Comparison of ENCODE assay signal across 8 cellular contexts in genomic region chr7:4883352-4884144, GRCh38. TPM values are rescaled to one million over a fixed set of nuclear protein-coding genes. Genes with fewer than 3 reads are reported as not detected.
DNase-seq lines count a peak whose midpoint lies in the region; ATAC-seq and TF ChIP-seq lines count a peak whose summit lies in the region.

A gene with protein sequence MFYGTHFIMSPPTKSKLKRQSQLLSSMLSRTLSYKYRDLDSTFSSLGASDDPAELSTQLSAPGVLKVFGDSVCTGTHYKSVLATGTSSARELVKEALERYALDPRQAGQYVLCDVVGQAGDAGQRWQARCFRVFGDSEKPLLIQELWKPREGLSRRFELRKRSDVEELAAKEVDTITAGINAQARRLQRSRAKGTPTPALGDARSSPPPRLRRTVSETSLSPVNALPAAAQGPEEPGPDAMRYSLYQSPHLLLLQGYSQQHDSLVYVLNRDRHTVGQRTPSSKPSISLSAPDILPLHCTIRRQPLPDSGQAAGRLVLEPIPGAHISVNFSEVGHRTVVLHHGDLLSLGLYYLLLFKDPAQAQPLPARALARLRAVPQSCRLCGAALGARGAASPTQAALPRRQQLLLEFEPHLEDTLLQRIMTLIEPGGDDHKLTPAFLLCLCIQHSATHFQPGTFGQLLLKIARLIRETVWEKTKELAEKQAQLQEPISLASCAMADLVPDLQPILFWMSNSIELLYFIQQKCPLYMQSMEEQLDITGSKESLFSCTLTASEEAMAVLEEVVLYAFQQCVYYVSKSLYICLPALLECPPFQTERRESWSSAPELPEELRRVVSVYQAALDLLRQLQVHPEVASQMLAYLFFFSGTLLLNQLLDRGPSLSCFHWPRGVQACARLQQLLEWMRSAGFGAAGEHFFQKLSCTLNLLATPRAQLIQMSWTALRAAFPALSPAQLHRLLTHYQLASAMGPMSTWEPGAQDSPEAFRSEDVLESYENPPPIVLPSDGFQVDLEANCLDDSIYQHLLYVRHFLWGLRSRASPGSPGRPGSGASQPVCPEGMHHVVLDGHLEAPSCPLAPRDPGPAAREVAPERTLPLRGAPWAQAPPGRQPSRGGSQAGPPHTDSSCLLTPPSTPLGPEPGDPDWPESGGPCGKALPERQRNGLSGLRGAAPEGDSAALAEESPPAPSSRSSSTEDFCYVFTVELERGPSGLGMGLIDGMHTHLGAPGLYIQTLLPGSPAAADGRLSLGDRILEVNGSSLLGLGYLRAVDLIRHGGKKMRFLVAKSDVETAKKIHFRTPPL (minus strand): TSS chr7:4883716. CDS start chr7:4878139, 5,577 bp downstream.

- DNase-seq in GM06990 (ENCODE audit: extremely low read depth, insufficient read length) (peak; percentile 80), NCI-H2227 (lab: John Stamatoyannopoulos, UW; ENCODE audit: unreplicated experiment) (peak; percentile 93), choroid plexus epithelial cell (ENCODE audit: low read depth) (peak; percentile 91), HPDE6-E6E7 (ENCODE audit: extremely low spot score) (no peak)
- peak; percentile 95 for DNase-seq in activated CD4-positive, alpha-beta T cell treated with anti-CD3 and anti-CD28 coated beads, Interleukin-2, amount 10 ng/mL, durations not matched to agents 24 days and 14 days
- peak; percentile 69 to 90 (median 80) for DNase-seq in stimulated activated CD4-positive, alpha-beta T cell treated with anti-CD3 and anti-CD28 coated beads, Interleukin-1b, Interleukin-23, amount 100 ng/mL, for 24 hours (ENCODE audit: low read depth in 4 of 4, low spot score in 1 of 4)

- H3K27me3 Mint-ChIP-seq in activated CD4-positive, alpha-beta T cell treated with anti-CD3 and anti-CD28 coated beads, Interleukin-2, amount 10 ng/mL, durations not matched to agents 24 days and 14 days, result peaks cover 25% of the 10 kb centered on the region

- H3K36me3 Mint-ChIP-seq in activated CD4-positive, alpha-beta T cell treated with anti-CD3 and anti-CD28 coated beads, Interleukin-2, amount 10 ng/mL, durations not matched to agents 24 days and 14 days (ENCODE audit: low read depth), result no peaks in the 10 kb centered on the region

- no peak within 1 kb of the TSS for H3K27ac Mint-ChIP-seq in activated CD4-positive, alpha-beta T cell treated with anti-CD3 and anti-CD28 coated beads, Interleukin-2, amount 10 ng/mL, durations not matched to agents 24 days and 14 days

- no peaks in the 10 kb centered on the region; the same call in 1 of the 2 replicates for H3K27me3 ChIP-seq in GM06990 (replicated peaks; ENCODE audit: control insufficient read depth, insufficient read depth, low read length)
- H3K27me3 ChIP-seq in layer of hippocampus (ENCODE audit: control insufficient read depth, insufficient read depth, low read length), result no peaks in the 10 kb centered on the region

- ATAC-seq in HG02981 (IDR thresholded peaks at IDR 0.05; ENCODE audit: unreplicated experiment), result peak; percentile 73

- H3K4me3 Mint-ChIP-seq in activated CD4-positive, alpha-beta T cell treated with anti-CD3 and anti-CD28 coated beads, Interleukin-2, amount 10 ng/mL, durations not matched to agents 24 days and 14 days, result peak within 1 kb of the TSS; percentile 64

- H3K36me3 ChIP-seq in GM06990 (ENCODE audit: control insufficient read depth, insufficient read depth, low read length), result no peaks in the 10 kb centered on the region

- TF ChIP-seq CTCF in GM06990 (IDR thresholded peaks at IDR 0.05; ENCODE audit: insufficient read depth, low read length, poor library complexity, severe bottlenecking), result peak; percentile 58
- TF ChIP-seq CTCF in choroid plexus epithelial cell (conservative IDR thresholded peaks at IDR 0.05; ENCODE audit: low read depth, low read length), result peak; percentile 80

- H3K9me3 Mint-ChIP-seq in activated CD4-positive, alpha-beta T cell treated with anti-CD3 and anti-CD28 coated beads, Interleukin-2, amount 10 ng/mL, durations not matched to agents 24 days and 14 days, result no peaks in the 10 kb centered on the region

- peaks cover 3% of the 10 kb centered on the region for H3K4me1 Mint-ChIP-seq in activated CD4-positive, alpha-beta T cell treated with anti-CD3 and anti-CD28 coated beads, Interleukin-2, amount 10 ng/mL, durations not matched to agents 24 days and 14 days

- intact Hi-C loops in activated CD4-positive, alpha-beta T cell treated with anti-CD3 and anti-CD28 coated beads, Interleukin-2, amount 10 ng/mL, durations not matched to agents 24 days and 14 days (cut with micrococcal nuclease), result loop anchor here (2.0 to 10.0 kb wide), 3 partner anchors 53 to 269 kb away; no protein-coding TSS in a partner anchor

- peak within 1 kb of the TSS; percentile 53 for H3K27ac ChIP-seq in layer of hippocampus (ENCODE audit: low read depth, low read length)

- no peak within 1 kb of the TSS for H3K4me3 ChIP-seq in GM06990 (replicated peaks; ENCODE audit: low read depth, low read length)
- peak within 1 kb of the TSS; percentile 47 for H3K4me3 ChIP-seq in choroid plexus epithelial cell (ENCODE audit: low read depth, low read length)

RNA-seq across cellular contexts. Expression of the gene that starts here (rescaled TPM):
- total RNA-seq in activated CD4-positive, alpha-beta T cell treated with anti-CD3 and anti-CD28 coated beads, Interleukin-2, amount 10 ng/mL, durations not matched to agents 24 days and 14 days, result 0.14 and 0.26 TPM in 2 replicates

Comparison
In these comparisons a context has a peak if more than half of its experiments do, and no peak if none do; other contexts are left out.
1. Peak in DNase-seq in activated CD4-positive, alpha-beta T cell treated with anti-CD3 and anti-CD28 coated beads, Interleukin-2, amount 10 ng/mL, durations not matched to agents 24 days and 14 days; RNA of the gene not detected or under 1 TPM.